In genomic region chr15:85421116-85421925, GRCh38 we compare ENCODE assay signal across 1 cellular context.
TF ChIP-seq lines count a peak whose summit lies in the region.

No MANE protein-coding gene starts in this region.

TF ChIP-seq in GM12878, 131 proteins besides CTCF, POLR2A, EP300 and RAD21 (continued from another document):
- TF ChIP-seq PBX3 (IDR thresholded peaks at IDR 0.05; ENCODE audit: insufficient replicate concordance, low read depth, low read length) (no peak), E2F4 (IDR thresholded peaks at IDR 0.05; ENCODE audit: low read depth, low read length) (no peak), MTA2 (IDR thresholded peaks at IDR 0.05; ENCODE audit: low read depth) (peak; percentile 41), TCF7 (IDR thresholded peaks at IDR 0.05; ENCODE audit: borderline replicate concordance) (no peak), RUNX3 (IDR thresholded peaks at IDR 0.05; ENCODE audit: low read length) (no peak), ZNF217 (IDR thresholded peaks at IDR 0.05) (peak; percentile 19; the same call in 1 of the 2 replicates), RELB (IDR thresholded peaks at IDR 0.05; ENCODE audit: low read depth) (peak; percentile 78), IKZF1 (conservative IDR thresholded peaks at IDR 0.05) (0 out of 2 replicates have a peak, but pooled peaks have one; percentile 22), BMI1 (IDR thresholded peaks at IDR 0.05; ENCODE audit: borderline replicate concordance) (no peak), ZNF687 (IDR thresholded peaks at IDR 0.05) (no peak), NFYA (IDR thresholded peaks at IDR 0.05; ENCODE audit: borderline replicate concordance, low read depth, low read length) (no peak), FOXK2 (IDR thresholded peaks at IDR 0.05) (no peak), IKZF2 (IDR thresholded peaks at IDR 0.05) (0 out of 4 replicates have a peak, but pooled peaks have one; percentile 13 to 30), ZBTB33 (IDR thresholded peaks at IDR 0.05) (peak; percentile 98), WRNIP1 (IDR thresholded peaks at IDR 0.05; ENCODE audit: borderline replicate concordance, low read depth, low read length) (no peak)
